In genomic region chr4:37762294-37763163, GRCh38 we compare ENCODE assay signal across 1 cellular context.
TF ChIP-seq lines count a peak whose summit lies in the region.

No MANE protein-coding gene starts in this region.

TF ChIP-seq in GM23338, 12 proteins besides CTCF, POLR2A, EP300 and RAD21 (continued from another document):
- TF ChIP-seq REST (IDR thresholded peaks at IDR 0.05; ENCODE audit: unreplicated experiment) = no peak
